In genomic region chr5:124342027-124342471, GRCh38 we compare ENCODE assay signal across 9 cellular contexts.
DNase-seq lines count a peak whose midpoint lies in the region; ATAC-seq and TF ChIP-seq lines count a peak whose summit lies in the region.
"Had no signal": no experiment of that assay in that cellular context is flagged by ENCODE, and none has a peak within 500 bp of the region (broad histone marks: within the 10 kb centered on the region; RNA-seq: fewer than 3 reads in every experiment).

No MANE protein-coding gene starts in this region.

- H4K20me1 ChIP-seq in IMR-90 (ENCODE audit: insufficient read depth, low read length) = no peaks in the 10 kb centered on the region

- no peaks in the 10 kb centered on the region for H3K79me1 ChIP-seq in IMR-90 (ENCODE audit: low read depth in 1 of 2, low read length in 2 of 2)

- no peak overlapping the region for H4K8ac ChIP-seq in IMR-90 (ENCODE audit: low read depth in 2 of 2, low read length in 2 of 2)

- H2BK15ac ChIP-seq in IMR-90 (ENCODE audit: low read depth, low read length) = no peak overlapping the region

- in situ Hi-C loops in IMR-90 (cut with MboI; ENCODE audit: low sequenced_read_pairs) = no loop called here
- in situ Hi-C loops in HAP-1 (cut with MboI; ENCODE audit: low sequenced_read_pairs) = no loop called here

- H2BK20ac ChIP-seq in IMR-90 (ENCODE audit: low read depth, low read length) = no peak overlapping the region

- no peak overlapping the region for H3K9ac ChIP-seq in IMR-90 (ENCODE audit: low read depth, low read length)

- ATAC-seq in IMR-90 (ENCODE audit: low read depth) = no peak

- no peak overlapping the region for H4K5ac ChIP-seq in IMR-90 (ENCODE audit: low read depth, low read length)

- no peak for TF ChIP-seq RAD21 in IMR-90 (IDR thresholded peaks at IDR 0.05; ENCODE audit: low read length)

- no peak overlapping the region for H3K56ac ChIP-seq in IMR-90 (ENCODE audit: extremely low read depth, insufficient read depth, low read length)

- no peak overlapping the region for H2BK5ac ChIP-seq in IMR-90 (ENCODE audit: low read depth, low read length, poor library complexity, severe bottlenecking)

- no peak overlapping the region for H3K14ac ChIP-seq in IMR-90 (replicated peaks; ENCODE audit: low read depth, low read length)

- H3K9me3 ChIP-seq in IMR-90 (ENCODE audit: control insufficient read depth, insufficient read depth, low read length) (no peaks in the 10 kb centered on the region; the same call in 1 of the 2 replicates), HAP-1 (no peaks in the 10 kb centered on the region)

- H2AK9ac ChIP-seq in IMR-90 (replicated peaks; ENCODE audit: low read depth, low read length, poor library complexity) = no peak overlapping the region

- no peak overlapping the region; the same call in 1 of the 2 replicates for H2BK120ac ChIP-seq in IMR-90 (ENCODE audit: low read depth, low read length)

- H3K4me3 ChIP-seq in IMR-90 (ENCODE audit: insufficient read depth, low read depth, low read length) = no peak overlapping the region
- no peak overlapping the region for H3K4me3 ChIP-seq in HAP-1

- H3K4ac ChIP-seq in IMR-90 (ENCODE audit: low read depth, low read length) = no peak overlapping the region

- intact Hi-C loops in IMR-90 (cut with micrococcal nuclease) = loop anchor here (5.0 kb wide), 2 partner anchors 405 to 670 kb away; partner anchors contain the start of gene ZNF608

- no peak overlapping the region for H3K4me2 ChIP-seq in IMR-90 (ENCODE audit: low read depth, low read length)

- H3K18ac ChIP-seq in IMR-90 (ENCODE audit: low read depth, low read length) = no peak overlapping the region

- dilution Hi-C loops in IMR-90 (cut with HindIII; ENCODE audit: low sequenced_read_pairs, unreplicated experiment) = no loop called here

- BruUV-seq in IMR-90 (replicated peaks; lab: Mats Ljungman, UMichigan) = no TSS peak

- TF ChIP-seq CTCF in IMR-90 (conservative IDR thresholded peaks at IDR 0.05; ENCODE audit: low read depth, low read length) = no peak

- H3K27ac ChIP-seq in IMR-90 (ENCODE audit: insufficient read depth, low read length) = no peak overlapping the region

- no peak overlapping the region for H4K91ac ChIP-seq in IMR-90 (ENCODE audit: insufficient read depth, low read depth, low read length)

- peaks cover 3% of the 10 kb centered on the region; the same call in 1 of the 2 replicates for H3K27me3 ChIP-seq in IMR-90 (ENCODE audit: control insufficient read depth, insufficient read depth, low read length)
- H3K27me3 ChIP-seq in HAP-1 (ENCODE audit: low read depth) = no peaks in the 10 kb centered on the region

- H3K23ac ChIP-seq in IMR-90 (ENCODE audit: low read depth, low read length) = no peak overlapping the region

- H3K4me1 ChIP-seq in IMR-90 (ENCODE audit: control insufficient read depth, insufficient read depth, low read length) (0 out of 2 replicates have a peak, but pooled peaks cover 2% of the 10 kb centered on the region), HAP-1 (no peaks in the 10 kb centered on the region; the same call in 1 of the 2 replicates)

- CTCF ChIA-PET in IMR-90 (lab: Yijun Ruan, JAX) = no interaction called here

- H3K9me1 ChIP-seq in IMR-90 (ENCODE audit: insufficient read depth, low read length) = 0 out of 2 replicates have a peak, but pooled peaks cover 3% of the 10 kb centered on the region

- POLR2A ChIA-PET in IMR-90 (lab: Charles Lee; ENCODE audit: unreplicated experiment) = no interaction called here

- TF ChIP-seq POLR2A in IMR-90 (IDR thresholded peaks at IDR 0.05; ENCODE audit: low read depth, low read length) = no peak

- no CpG with 5 or more reads among the region's 1 CpG for WGBS in IMR-90 (ENCODE audit: extremely low coverage in 2 of 2, insufficient read length in 1 of 2), 2 experiments

- H3K36me3 ChIP-seq in IMR-90 (ENCODE audit: control insufficient read depth, insufficient read depth, low read length) = no peaks in the 10 kb centered on the region
- H3K36me3 ChIP-seq in HAP-1 (replicated peaks) = no peaks in the 10 kb centered on the region

- H2AK5ac ChIP-seq in IMR-90 (ENCODE audit: low read depth, low read length) = 0 out of 2 replicates have a peak overlapping the region, but pooled peaks have one; percentile 11

- DNase-seq in IMR-90 (peak; percentile 24), cerebellum (ENCODE audit: low spot score) (peak; percentile 55), inferior parietal cortex (ENCODE audit: extremely low spot score) (peak; percentile 38), superior temporal gyrus (ENCODE audit: extremely low spot score) (peak; percentile 54), DMS 273 treated with DMSO at 0.1 percent for 48 hours (lab: John Stamatoyannopoulos, UW) (no peak), HAP-1 (ENCODE audit: low spot score in 2 of 2) (no peak)
- DNase-seq in activated T-cell treated with anti-CD3 and anti-CD28 coated beads, Interleukin-2, amount 50 U/mL, for 1 hour = no peak
- DNase-seq: activated CD4-positive, alpha-beta T cell treated with anti-CD3 and anti-CD28 coated beads, Interleukin-2, amount 50 U/mL, for 48 hours; NCI-H1436 had no signal

- H2AFZ ChIP-seq in IMR-90 (replicated peaks; ENCODE audit: low read length, poor library complexity) = no peak overlapping the region

TF ChIP-seq in IMR-90, 13 proteins besides CTCF, POLR2A, EP300 and RAD21:
- TF ChIP-seq CHD1 (IDR thresholded peaks at IDR 0.05; ENCODE audit: low read depth, low read length) = no peak
- TF ChIP-seq ELK1 (IDR thresholded peaks at IDR 0.05; ENCODE audit: borderline replicate concordance, low read depth, low read length) = no peak
- TF ChIP-seq RCOR1 (IDR thresholded peaks at IDR 0.05; ENCODE audit: insufficient replicate concordance, low read length) = no peak
- TF ChIP-seq MAFK (IDR thresholded peaks at IDR 0.05; ENCODE audit: low read depth, low read length) = no peak
- no peak for TF ChIP-seq USF2 (IDR thresholded peaks at IDR 0.05; ENCODE audit: low read depth, low read length)
- no peak for TF ChIP-seq FOS (IDR thresholded peaks at IDR 0.05; ENCODE audit: low read depth, low read length)
- TF ChIP-seq MXI1 (IDR thresholded peaks at IDR 0.05; ENCODE audit: borderline replicate concordance, low read depth, low read length) = no peak
- TF ChIP-seq CEBPB (IDR thresholded peaks at IDR 0.05; ENCODE audit: low read depth, low read length) = no peak
- TF ChIP-seq NFE2L2 (IDR thresholded peaks at IDR 0.05; ENCODE audit: low read depth, low read length) = no peak
- no peak for TF ChIP-seq MAZ (IDR thresholded peaks at IDR 0.05; ENCODE audit: borderline replicate concordance, low read depth, low read length)

Comparison
In these comparisons a context has a peak if more than half of its experiments do, and no peak if none do; other contexts are left out.
1. DNase-seq: peak in IMR-90 (single experiment), cerebellum (single experiment), inferior parietal cortex (single experiment) and superior temporal gyrus (single experiment); none in activated T-cell treated with anti-CD3 and anti-CD28 coated beads, Interleukin-2, amount 50 U/mL, for 1 hour (single experiment), DMS 273 treated with DMSO at 0.1 percent for 48 hours (single experiment) and HAP-1 (0 of 2).